Comparison of ENCODE assay signal across 11 cellular contexts in genomic region chr10:13990918-13991317, GRCh38.
DNase-seq lines count a peak whose midpoint lies in the region; ATAC-seq and TF ChIP-seq lines count a peak whose summit lies in the region.
"Had no signal": no experiment of that assay in that cellular context is flagged by ENCODE, and none has a peak within 500 bp of the region (broad histone marks: within the 10 kb centered on the region; RNA-seq: fewer than 3 reads in every experiment).

No MANE protein-coding gene starts in this region.

- H3K4me3 ChIP-seq in testis (no peak overlapping the region), lower leg skin (ENCODE audit: low read depth, poor library complexity, severe bottlenecking) (no peak overlapping the region)
- H3K4me3 ChIP-seq: pancreas had no signal

- WGBS in testis, 2 donors = 30 to 34% methylated on average over 7 of the region's 7 CpGs
- WGBS in lower leg skin, 2 donors = 38 to 40% methylated on average over 7 of the region's 7 CpGs

- peak overlapping the region in 1 of 2 donors; percentile 42 for H3K27ac ChIP-seq in testis

- no peaks in the 10 kb centered on the region for H3K27me3 ChIP-seq in testis
- H3K27me3 ChIP-seq: pancreas had no signal

- no peak for TF ChIP-seq POLR2A in testis (IDR thresholded peaks at IDR 0.05)
- no peak for TF ChIP-seq POLR2A in lower leg skin (IDR thresholded peaks at IDR 0.05)

- TF ChIP-seq CTCF in testis (IDR thresholded peaks at IDR 0.05) (no peak), lower leg skin (IDR thresholded peaks at IDR 0.05) (no peak)

- ATAC-seq in left lobe of liver = peak; percentile 47

- H3K4me1 ChIP-seq in testis = peaks cover 22% of the 10 kb centered on the region

- intact Hi-C loops in testis (cut with DNase I; ENCODE audit: low total_unique reads) = no loop called here
- intact Hi-C loops in lower leg skin (cut with DNase I; ENCODE audit: low total_unique reads) = no loop called here

- no peaks in the 10 kb centered on the region for H3K36me3 ChIP-seq in testis (ENCODE audit: low read depth, missing control alignments)
- H3K36me3 ChIP-seq: pancreas had no signal

- DNase-seq in NCI-H1105 treated with DMSO at 0.1 percent for 48 hours (lab: John Stamatoyannopoulos, UW) (peak; percentile 36), cerebellar cortex (ENCODE audit: low spot score) (peak; percentile 39), left lobe of liver (ENCODE audit: low spot score) (no peak), testis (peak; percentile 33), DMS153 treated with DMSO at 0.1 percent for 48 hours (lab: John Stamatoyannopoulos, UW; ENCODE audit: unreplicated experiment) (no peak), HCEC 1CT (no peak), lower leg skin (ENCODE audit: low spot score in 2 of 2) (no peak)
- no peak for DNase-seq in activated CD4-positive, CD25-positive, alpha-beta regulatory T cell (lab: John Stamatoyannopoulos, UW)
- DNase-seq: activated naive CD4-positive, alpha-beta T cell treated with anti-CD3 and anti-CD28 coated beads for 36 hours; hippocampal formation had no signal

- H3K9me3 ChIP-seq in testis = no peaks in the 10 kb centered on the region
- H3K9me3 ChIP-seq: pancreas had no signal

Comparison
In these comparisons a context has a peak if more than half of its experiments do, and no peak if none do; other contexts are left out.
1. DNase-seq: peak in NCI-H1105 treated with DMSO at 0.1 percent for 48 hours (single experiment), cerebellar cortex (single experiment) and testis (single experiment); none in left lobe of liver (single experiment), activated CD4-positive, CD25-positive, alpha-beta regulatory T cell (0 of 4), DMS153 treated with DMSO at 0.1 percent for 48 hours (single experiment), HCEC 1CT (single experiment) and lower leg skin (0 of 2).